ENCODE assay signal across 7 cellular contexts in genomic region chr1:47438321-47439150, GRCh38. TPM values are rescaled to one million over a fixed set of nuclear protein-coding genes. Genes with fewer than 3 reads are reported as not detected.
A peak's percentile ranks its signal among the peaks of the same experiment; 100 is the strongest.
DNase-seq lines count a peak whose midpoint lies in the region; ATAC-seq and TF ChIP-seq lines count a peak whose summit lies in the region.

No MANE protein-coding gene starts in this region.

- peaks cover 30% of the 10 kb centered on the region for H3K27me3 Mint-ChIP-seq in T-helper 1 cell treated with Interleukin-12 subunit alpha and Interleukin-12 subunit beta and Interleukin-4 antibody, amounts not matched to agents 30 μg/mL and 1 μg/mL, for 36 hours (ENCODE audit: low read depth)

- ATAC-seq in psoas muscle (no peak), GM18870 (IDR thresholded peaks at IDR 0.05; ENCODE audit: unreplicated experiment) (no peak), HG03342 (IDR thresholded peaks at IDR 0.05; ENCODE audit: unreplicated experiment) (no peak)

- H3K27ac ChIP-seq in HEK293 (ENCODE audit: extremely low read depth, low read depth, low read length) (peak overlapping the region; percentile 98), ectodermal cell (ENCODE audit: insufficient read depth, low read depth, low read length, poor library complexity, severe bottlenecking) (no peak overlapping the region), psoas muscle (no peak overlapping the region)

- H3K36me3 Mint-ChIP-seq in T-helper 1 cell treated with Interleukin-12 subunit alpha and Interleukin-12 subunit beta and Interleukin-4 antibody, amounts not matched to agents 30 μg/mL and 1 μg/mL, for 36 hours (ENCODE audit: low read depth), result peaks cover 8% of the 10 kb centered on the region

- H3K9me3 Mint-ChIP-seq in T-helper 1 cell treated with Interleukin-12 subunit alpha and Interleukin-12 subunit beta and Interleukin-4 antibody, amounts not matched to agents 30 μg/mL and 1 μg/mL, for 36 hours, result no peaks in the 10 kb centered on the region

- H3K4me3 Mint-ChIP-seq in T-helper 1 cell treated with Interleukin-12 subunit alpha and Interleukin-12 subunit beta and Interleukin-4 antibody, amounts not matched to agents 30 μg/mL and 1 μg/mL, for 36 hours, result peak overlapping the region; percentile 75

- TF ChIP-seq CTCF in HEK293 (tag by site-specific recombination; IDR thresholded peaks at IDR 0.05), result no peak
- TF ChIP-seq CTCF in psoas muscle (IDR thresholded peaks at IDR 0.05), result no peak

- H3K36me3 ChIP-seq in HEK293 (ENCODE audit: control insufficient read depth in 2 of 2, insufficient read depth in 1 of 2, low read length in 2 of 2) (peaks cover 0 to 27% of the 10 kb centered on the region in 2 experiments; a peak in 1 of 3 replicates), ectodermal cell (ENCODE audit: control insufficient read depth, insufficient read depth, low read length) (no peaks in the 10 kb centered on the region), psoas muscle (ENCODE audit: insufficient read depth in 1 of 2, low read depth in 1 of 2) (no peaks in the 10 kb centered on the region)

- H3K9me3 ChIP-seq in HEK293 (ENCODE audit: control insufficient read depth, insufficient read depth, low read depth, low read length) (no peaks in the 10 kb centered on the region), ectodermal cell (ENCODE audit: control insufficient read depth, low read length) (no peaks in the 10 kb centered on the region), psoas muscle (no peaks in the 10 kb centered on the region)

- WGBS in ectodermal cell, 2 experiments, result 2% methylated on average over 117 of the region's 117 CpGs
- WGBS in psoas muscle, 3 donors, result 1 to 4% (median 2%) methylated on average over 22 to 117 of the region's 117 CpGs

- H3K4me1 ChIP-seq in HEK293 (ENCODE audit: control insufficient read depth, insufficient read depth, low read length) (no peaks in the 10 kb centered on the region), ectodermal cell (ENCODE audit: control insufficient read depth, insufficient read depth, low read length) (peaks cover 18% of the 10 kb centered on the region), psoas muscle (no peaks in the 10 kb centered on the region)

- peak overlapping the region; percentile 62 for H3K27ac Mint-ChIP-seq in T-helper 1 cell treated with Interleukin-12 subunit alpha and Interleukin-12 subunit beta and Interleukin-4 antibody, amounts not matched to agents 30 μg/mL and 1 μg/mL, for 36 hours

- peaks cover 22% of the 10 kb centered on the region for H3K4me1 Mint-ChIP-seq in T-helper 1 cell treated with Interleukin-12 subunit alpha and Interleukin-12 subunit beta and Interleukin-4 antibody, amounts not matched to agents 30 μg/mL and 1 μg/mL, for 36 hours (ENCODE audit: low read depth)

- CTCF ChIA-PET in HEK293 (lab: Yijun Ruan, JAX), result interaction anchor here (0.5 to 9.7 kb wide), 28 partner anchors 10 to 955 kb away, joined by 3 to 120 read pairs (median 6); partner anchors contain the start of gene PDZK1IP1

- DNase-seq in psoas muscle, result no peak
- no peak for DNase-seq in RKO (ENCODE audit: low spot score)

- POLR2A ChIA-PET in HEK293 (lab: Yijun Ruan, JAX), result interaction anchor here (0.8 to 3.1 kb wide), 10 partner anchors 10 to 288 kb away, joined by 3 to 26 read pairs (median 8); partner anchors contain the start of gene STIL

- intact Hi-C loops in psoas muscle (cut with DNase I), result loop anchor here (5.0 kb wide), 1 partner anchor 274 kb away; no protein-coding TSS in a partner anchor

- H3K4me3 ChIP-seq in HEK293 (ENCODE audit: low read depth, low read length) (peak overlapping the region; percentile 80), ectodermal cell (ENCODE audit: insufficient read depth, low read depth, low read length) (peak overlapping the region; percentile 50), psoas muscle (peak overlapping the region; percentile 69)

- H3K27me3 ChIP-seq in ectodermal cell (ENCODE audit: control insufficient read depth, insufficient read depth, low read length, poor library complexity, severe bottlenecking), result peaks cover 100% of the 10 kb centered on the region
- H3K27me3 ChIP-seq in psoas muscle (ENCODE audit: insufficient read depth in 3 of 3, low read length in 2 of 3), result peaks cover 0 to 90% (median 59%) of the 10 kb centered on the region in 3 donors

TF ChIP-seq in HEK293, 187 proteins besides CTCF, POLR2A, EP300 and RAD21:
- TF ChIP-seq ZBTB20 (tag by site-specific recombination; IDR thresholded peaks at IDR 0.05) (no peak), HOXD13 (CRISPR knock-in tag; IDR thresholded peaks at IDR 0.05; ENCODE audit: borderline replicate concordance) (no peak), PRDM1 (tag by site-specific recombination; IDR thresholded peaks at IDR 0.05) (no peak), ZFP41 (tag by site-specific recombination; IDR thresholded peaks at IDR 0.05; ENCODE audit: borderline replicate concordance) (no peak), ZNF18 (tag by site-specific recombination; IDR thresholded peaks at IDR 0.05) (no peak)

RNA-seq across cellular contexts. Expression of gene FOXD2, which starts 0.7 kb away (rescaled TPM):
- polyA plus RNA-seq in ectodermal cell (2013, experiment 1 of 4), result not detected
- 0.05 TPM for polyA plus RNA-seq in ectodermal cell (2013, experiment 2 of 4)
- 0.16 TPM for polyA plus RNA-seq in ectodermal cell (2013, experiment 3 of 4)
- 0.08 TPM for polyA plus RNA-seq in ectodermal cell (2013, experiment 4 of 4)
- under 1 TPM; 0.04 to 0.13 (median 0.09) TPM for total RNA-seq in psoas muscle
- under 1 TPM; 0.04 TPM for polyA plus RNA-seq in psoas muscle

RNA-seq across cellular contexts. Expression of gene FOXE3, which starts 22.5 kb away (rescaled TPM):
- polyA plus RNA-seq in ectodermal cell (2013, experiment 1 of 4), result 0.26 TPM
- polyA plus RNA-seq in ectodermal cell (2013, experiment 2 of 4), result 0.64 TPM
- polyA plus RNA-seq in ectodermal cell (2013, experiment 3 of 4), result 0.37 TPM
- polyA plus RNA-seq in ectodermal cell (2013, experiment 4 of 4), result 0.57 TPM
- total RNA-seq in psoas muscle, result under 1 TPM in 1 of 4 donors, not detected in 3; 0.10 TPM
- under 1 TPM in 2 of 3 donors, not detected in 1; 0.03 to 0.08 TPM for polyA plus RNA-seq in psoas muscle
